Comparison of ENCODE assay signal across 19 cellular contexts in genomic region chr10:3255086-3255485, GRCh38.
"Had no signal": no experiment of that assay in that cellular context is flagged by ENCODE, and none has a peak within 500 bp of the region (broad histone marks: within the 10 kb centered on the region; RNA-seq: fewer than 3 reads in every experiment).

No MANE protein-coding gene starts in this region.

- ATAC-seq: activated CD4-positive, CD25-positive, alpha-beta regulatory T cell treated with anti-CD3 and anti-CD28 coated beads, Interleukin-2, amount 50 U/mL, for 24 hours; activated CD8-positive, alpha-beta T cell treated with anti-CD3 and anti-CD28 coated beads for 36 hours had no signal

- H3K9me3 ChIP-seq: adrenal gland had no signal

- DNase-seq: activated CD4-positive, alpha-beta T cell treated with anti-CD3 and anti-CD28 coated beads for 4 hours; activated CD8-positive, alpha-beta memory T cell treated with anti-CD3 and anti-CD28 coated beads, Interleukin-2, amount 50 U/mL, for 48 hours; activated CD8-positive, alpha-beta T cell treated with anti-CD3 and anti-CD28 coated beads for 36 hours; activated naive CD4-positive, alpha-beta T cell treated with anti-CD3 and anti-CD28 coated beads, Interleukin-2, amount 50 U/mL, for 16 hours; activated naive CD8-positive, alpha-beta T cell treated with anti-CD3 and anti-CD28 coated beads, Interleukin-2, amount 10 ng/mL, durations not matched to agents 7 days and 5 days; activated T-cell treated with anti-CD3 and anti-CD28 coated beads, Interleukin-2, amount 50 U/mL, for 1 hour; adrenal gland; anterior cingulate cortex; cerebellar nuclear complex; NCI-H1092 treated with DMSO at 0.1 percent for 48 hours; NCI-H187 treated with DMSO at 0.1 percent for 48 hours; NCI-H2081 treated with DMSO at 0.1 percent for 48 hours; NCI-H446; NCI-H524; NCI-H82; SHP77 had no signal

- H3K4me1 Mint-ChIP-seq: activated naive CD8-positive, alpha-beta T cell treated with anti-CD3 and anti-CD28 coated beads, Interleukin-2, amount 10 ng/mL, durations not matched to agents 7 days and 5 days had no signal

- H3K36me3 ChIP-seq: adrenal gland had no signal

- H3K4me3 Mint-ChIP-seq: activated CD8-positive, alpha-beta T cell treated with anti-CD3 and anti-CD28 coated beads for 36 hours; activated naive CD8-positive, alpha-beta T cell treated with anti-CD3 and anti-CD28 coated beads, Interleukin-2, amount 10 ng/mL, durations not matched to agents 7 days and 5 days; T-helper 1 cell treated with Interleukin-12 subunit alpha and Interleukin-12 subunit beta and Interleukin-4 antibody, amounts not matched to agents 30 μg/mL and 1 μg/mL, for 36 hours had no signal

- H3K9me3 Mint-ChIP-seq: activated CD8-positive, alpha-beta T cell treated with anti-CD3 and anti-CD28 coated beads for 36 hours; activated naive CD8-positive, alpha-beta T cell treated with anti-CD3 and anti-CD28 coated beads, Interleukin-2, amount 10 ng/mL, durations not matched to agents 7 days and 5 days; T-helper 1 cell treated with Interleukin-12 subunit alpha and Interleukin-12 subunit beta and Interleukin-4 antibody, amounts not matched to agents 30 μg/mL and 1 μg/mL, for 36 hours had no signal

- H3K4me1 ChIP-seq: adrenal gland had no signal

- H3K4me3 ChIP-seq: adrenal gland had no signal

- H3K36me3 Mint-ChIP-seq: activated naive CD8-positive, alpha-beta T cell treated with anti-CD3 and anti-CD28 coated beads, Interleukin-2, amount 10 ng/mL, durations not matched to agents 7 days and 5 days had no signal

- H3K27ac Mint-ChIP-seq: activated CD8-positive, alpha-beta T cell treated with anti-CD3 and anti-CD28 coated beads for 36 hours; activated naive CD8-positive, alpha-beta T cell treated with anti-CD3 and anti-CD28 coated beads, Interleukin-2, amount 10 ng/mL, durations not matched to agents 7 days and 5 days; T-helper 1 cell treated with Interleukin-12 subunit alpha and Interleukin-12 subunit beta and Interleukin-4 antibody, amounts not matched to agents 30 μg/mL and 1 μg/mL, for 36 hours had no signal

- H3K27me3 ChIP-seq: adrenal gland had no signal

- H3K27ac ChIP-seq: adrenal gland, KMS-11 had no signal
